ENCODE assay signal across 8 cellular contexts in the genomic region with DNA sequence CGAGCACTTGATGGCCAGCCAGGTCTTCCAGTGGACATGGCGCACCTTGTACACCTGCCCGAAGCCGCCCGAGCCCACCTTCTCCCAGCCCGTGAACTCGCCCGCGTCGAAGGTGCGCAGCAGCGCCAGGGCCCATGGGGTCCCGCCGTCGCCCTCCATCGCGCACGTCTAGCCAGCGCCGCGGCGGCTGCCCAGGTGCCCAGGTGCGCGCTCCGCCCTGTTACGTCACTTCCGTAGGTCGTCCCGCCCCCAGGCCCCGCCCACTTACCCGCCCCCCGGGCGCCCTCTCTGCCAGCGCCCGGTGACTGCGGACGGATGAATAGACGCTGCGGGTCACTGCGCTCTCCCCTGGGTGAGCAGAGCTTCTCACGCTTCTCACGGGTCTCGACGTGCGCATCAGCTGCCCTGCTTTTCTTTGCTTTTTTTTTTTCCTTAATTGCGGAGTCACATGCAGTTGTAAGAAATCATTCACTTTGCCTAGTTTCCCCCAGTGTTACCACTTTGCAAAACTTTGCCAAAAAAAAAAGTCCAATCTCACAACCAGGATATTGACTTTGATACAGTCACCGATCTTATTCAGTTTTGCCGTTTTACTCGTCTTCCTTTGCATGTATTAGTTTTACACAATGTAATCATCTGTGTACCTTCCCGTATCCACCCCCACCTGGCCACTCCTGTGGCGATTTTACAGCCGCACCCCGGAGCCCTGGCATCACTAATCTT. TPM values are rescaled to one million over a fixed set of nuclear protein-coding genes. Genes with fewer than 3 reads are reported as not detected.
DNase-seq lines count a peak whose midpoint lies in the region; ATAC-seq and TF ChIP-seq lines count a peak whose summit lies in the region.

TSS of gene RIPK4 (minus strand) at position 170 of the 723 bp plus-strand sequence. CDS start at position 159, 11 bp downstream.

- no peaks in the 10 kb centered on the region for H3K9me3 Mint-ChIP-seq in activated CD4-positive, alpha-beta memory T cell treated with anti-CD3 and anti-CD28 coated beads for 36 hours
- H3K9me3 Mint-ChIP-seq in endothelial cell (ENCODE audit: unreplicated experiment): no peaks in the 10 kb centered on the region
- no peaks in the 10 kb centered on the region for H3K9me3 Mint-ChIP-seq in natural killer cell treated with Interleukin-12 subunit alpha and Interleukin-12 subunit beta and Interleukin-15 and Interleukin-18, amount 100 ng/mL, for 72 hours

- H3K4me3 ChIP-seq in testis: peak within 1 kb of the TSS; percentile 55 to 62

- TF ChIP-seq CTCF in endothelial cell (IDR thresholded peaks at IDR 0.05; ENCODE audit: unreplicated experiment): no peak
- no peak for TF ChIP-seq CTCF in testis (IDR thresholded peaks at IDR 0.05)

- POLR2A ChIA-PET in activated CD4-positive, alpha-beta memory T cell treated with anti-CD3 and anti-CD28 coated beads for 36 hours (lab: Charles Lee): no interaction called here

- H3K27ac ChIP-seq in testis: no peak within 1 kb of the TSS

- peaks cover 6% of the 10 kb centered on the region for H3K27me3 ChIP-seq in testis

- WGBS in testis, 2 donors: 7 to 9% methylated on average over 36 to 47 of the region's 53 CpGs

- peaks cover 2% of the 10 kb centered on the region for H3K36me3 Mint-ChIP-seq in activated CD4-positive, alpha-beta memory T cell treated with anti-CD3 and anti-CD28 coated beads for 36 hours
- peaks cover 8% of the 10 kb centered on the region for H3K36me3 Mint-ChIP-seq in endothelial cell (ENCODE audit: low read depth, unreplicated experiment)
- H3K36me3 Mint-ChIP-seq in natural killer cell treated with Interleukin-12 subunit alpha and Interleukin-12 subunit beta and Interleukin-15 and Interleukin-18, amount 100 ng/mL, for 72 hours: peaks cover 10% of the 10 kb centered on the region

- H3K4me3 Mint-ChIP-seq in activated CD4-positive, alpha-beta memory T cell treated with anti-CD3 and anti-CD28 coated beads for 36 hours: peak within 1 kb of the TSS; percentile 72
- H3K4me3 Mint-ChIP-seq in endothelial cell (ENCODE audit: unreplicated experiment): peak within 1 kb of the TSS; percentile 97
- peak within 1 kb of the TSS; percentile 60 for H3K4me3 Mint-ChIP-seq in natural killer cell treated with Interleukin-12 subunit alpha and Interleukin-12 subunit beta and Interleukin-15 and Interleukin-18, amount 100 ng/mL, for 72 hours

- no peaks in the 10 kb centered on the region for H3K4me1 ChIP-seq in testis

- no peaks in the 10 kb centered on the region for H3K9me3 ChIP-seq in testis

- no peaks in the 10 kb centered on the region for H3K36me3 ChIP-seq in testis (ENCODE audit: low read depth, missing control alignments)

- CTCF ChIA-PET in activated CD4-positive, alpha-beta memory T cell treated with anti-CD3 and anti-CD28 coated beads for 36 hours (lab: Charles Lee): no interaction called here

- ATAC-seq in GM19025 (IDR thresholded peaks at IDR 0.05; ENCODE audit: low read depth, unreplicated experiment): peak; percentile 60
- peak; percentile 31 to 65 for ATAC-seq in natural killer cell treated with Interleukin-12 subunit alpha and Interleukin-12 subunit beta and Interleukin-15 and Interleukin-18, amount 100 ng/mL, for 72 hours
- no peak for ATAC-seq in GM19395 (IDR thresholded peaks at IDR 0.05; ENCODE audit: unreplicated experiment)
- no peak for ATAC-seq in HG02885 (IDR thresholded peaks at IDR 0.05; ENCODE audit: poor library complexity, unreplicated experiment)

- peak within 1 kb of the TSS; percentile 25 for H3K27ac Mint-ChIP-seq in activated CD4-positive, alpha-beta memory T cell treated with anti-CD3 and anti-CD28 coated beads for 36 hours
- peak within 1 kb of the TSS; percentile 97 for H3K27ac Mint-ChIP-seq in endothelial cell (ENCODE audit: unreplicated experiment)
- H3K27ac Mint-ChIP-seq in natural killer cell treated with Interleukin-12 subunit alpha and Interleukin-12 subunit beta and Interleukin-15 and Interleukin-18, amount 100 ng/mL, for 72 hours: no peak within 1 kb of the TSS

- DNase-seq in NCI-H2081 treated with DMSO at 0.1 percent for 48 hours (lab: John Stamatoyannopoulos, UW) (peak; percentile 10), endothelial cell (ENCODE audit: low spot score) (peak; percentile 65), testis (peak; percentile 80)
- peak; percentile 78 for DNase-seq in activated CD4-positive, alpha-beta memory T cell treated with anti-CD3 and anti-CD28 coated beads for 36 hours
- DNase-seq in natural killer cell treated with Interleukin-12 subunit alpha and Interleukin-12 subunit beta and Interleukin-15 and Interleukin-18, amount 100 ng/mL, for 72 hours (ENCODE audit: low spot score): no peak

- intact Hi-C loops in activated CD4-positive, alpha-beta memory T cell treated with anti-CD3 and anti-CD28 coated beads for 36 hours (cut with micrococcal nuclease): loop anchor here (5.0 kb wide), 1 partner anchor 485 kb away; no protein-coding TSS in a partner anchor
- intact Hi-C loops in testis (cut with DNase I; ENCODE audit: low total_unique reads): no loop called here

- H3K27me3 Mint-ChIP-seq in activated CD4-positive, alpha-beta memory T cell treated with anti-CD3 and anti-CD28 coated beads for 36 hours: peaks cover 57% of the 10 kb centered on the region
- peaks cover 10% of the 10 kb centered on the region for H3K27me3 Mint-ChIP-seq in endothelial cell (ENCODE audit: unreplicated experiment)
- H3K27me3 Mint-ChIP-seq in natural killer cell treated with Interleukin-12 subunit alpha and Interleukin-12 subunit beta and Interleukin-15 and Interleukin-18, amount 100 ng/mL, for 72 hours: peaks cover 54 to 64% of the 10 kb centered on the region in 2 donors

- no peak for TF ChIP-seq POLR2A in testis (IDR thresholded peaks at IDR 0.05)

- H3K4me1 Mint-ChIP-seq in activated CD4-positive, alpha-beta memory T cell treated with anti-CD3 and anti-CD28 coated beads for 36 hours (ENCODE audit: low read depth): peaks cover 21% of the 10 kb centered on the region
- peaks cover 53% of the 10 kb centered on the region for H3K4me1 Mint-ChIP-seq in endothelial cell (ENCODE audit: unreplicated experiment)
- H3K4me1 Mint-ChIP-seq in natural killer cell treated with Interleukin-12 subunit alpha and Interleukin-12 subunit beta and Interleukin-15 and Interleukin-18, amount 100 ng/mL, for 72 hours (ENCODE audit: low read depth in 2 of 2): peaks cover 21 to 22% of the 10 kb centered on the region in 2 donors

RNA-seq across cellular contexts. Expression of gene RIPK4, which starts in this region (rescaled TPM):
- total RNA-seq in activated CD4-positive, alpha-beta memory T cell treated with anti-CD3 and anti-CD28 coated beads for 36 hours: under 1 TPM; 0.10 to 0.24 TPM
- 9.6 TPM for total RNA-seq in endothelial cell (ENCODE audit: unreplicated experiment)
- total RNA-seq in natural killer cell treated with Interleukin-12 subunit alpha and Interleukin-12 subunit beta and Interleukin-15 and Interleukin-18, amount 100 ng/mL, for 72 hours: under 1 TPM in 1 of 2 donors, not detected in 1; 0.11 TPM
- total RNA-seq in testis: 10 to 100 TPM in 1 of 2 donors, 1 to 10 TPM in 1; 5.9 to 10.2 TPM
- polyA plus RNA-seq in testis (ENCODE audit: insufficient read depth, low read depth, low replicate concordance): 3.9 TPM

Comparison
In these comparisons a context has a peak if more than half of its experiments do, and no peak if none do; other contexts are left out.
1. Peak in DNase-seq in activated CD4-positive, alpha-beta memory T cell treated with anti-CD3 and anti-CD28 coated beads for 36 hours; RNA of the gene not detected or under 1 TPM.
2. Peak in ATAC-seq in natural killer cell treated with Interleukin-12 subunit alpha and Interleukin-12 subunit beta and Interleukin-15 and Interleukin-18, amount 100 ng/mL, for 72 hours; RNA of the gene not detected or under 1 TPM.
3. H3K27ac Mint-ChIP-seq: peak in activated CD4-positive, alpha-beta memory T cell treated with anti-CD3 and anti-CD28 coated beads for 36 hours (single experiment) and endothelial cell (single experiment); none in natural killer cell treated with Interleukin-12 subunit alpha and Interleukin-12 subunit beta and Interleukin-15 and Interleukin-18, amount 100 ng/mL, for 72 hours (0 of 2).
4. Peak in every context shown above with its lines, with median percentiles within 50 percentile points of each other: H3K4me3 Mint-ChIP-seq.